In the genomic region with DNA sequence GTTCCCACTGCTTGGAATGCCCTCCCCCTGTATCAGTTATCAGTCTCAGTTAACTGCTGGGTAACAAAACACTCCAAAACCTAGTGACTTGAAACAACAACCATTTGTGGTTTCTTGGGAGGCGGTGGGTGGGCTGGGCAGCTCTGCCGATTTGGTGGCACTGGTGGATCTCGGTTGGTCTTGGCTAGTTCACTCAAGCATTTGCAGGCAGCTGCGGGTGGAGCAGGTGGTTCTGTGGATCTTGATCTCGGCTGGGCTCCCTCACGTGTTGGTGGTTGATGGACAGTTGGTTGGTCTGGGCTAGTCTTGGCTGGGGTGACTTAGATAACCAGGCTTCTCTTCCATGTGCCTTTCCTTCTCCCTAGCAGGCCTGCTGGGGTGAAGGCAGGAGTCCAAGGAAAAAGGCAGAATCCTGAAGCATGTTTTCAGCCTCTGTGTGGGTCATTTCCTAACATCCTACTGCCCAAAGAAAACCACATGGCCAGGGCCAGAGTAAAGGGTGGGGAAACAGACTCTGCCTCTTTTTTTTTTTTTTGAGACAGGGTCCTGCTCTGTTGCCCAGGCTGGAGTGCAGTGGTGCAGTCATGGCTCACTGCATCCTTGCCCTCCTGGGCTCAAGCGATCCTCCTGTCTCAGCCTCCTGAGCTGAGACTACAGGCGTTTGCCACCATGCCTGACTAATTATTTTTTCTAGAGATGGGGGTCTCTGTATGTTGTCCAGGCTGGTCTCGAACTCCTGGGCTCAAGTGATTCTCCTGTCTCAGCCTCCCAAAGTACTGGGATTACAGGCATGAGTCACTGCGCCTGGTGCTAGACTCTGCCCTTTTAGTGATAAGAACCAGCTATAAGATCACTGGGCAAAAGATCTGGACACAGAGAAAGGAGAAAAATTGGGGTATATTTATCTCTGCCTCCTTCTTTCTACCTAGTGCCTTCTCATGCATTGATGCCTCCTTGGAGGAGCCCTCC, we compare ENCODE assay signal across 25 cellular contexts.
DNase-seq lines count a peak whose midpoint lies in the region; ATAC-seq and TF ChIP-seq lines count a peak whose summit lies in the region.
"Had no signal": no experiment of that assay in that cellular context is flagged by ENCODE, and none has a peak within 500 bp of the region (broad histone marks: within the 10 kb centered on the region; RNA-seq: fewer than 3 reads in every experiment).

No MANE protein-coding gene starts in this region.

- intact Hi-C loops in sigmoid colon (cut with DNase I) (loop anchor here (5.0 kb wide), 1 partner anchor 125 kb away; no protein-coding TSS in a partner anchor), psoas muscle (cut with DNase I) (no loop called here)

- TF ChIP-seq POLR2A in sigmoid colon (IDR thresholded peaks at IDR 0.05) = no peak

- H3K9me3 ChIP-seq in sigmoid colon = no peaks in the 10 kb centered on the region
- H3K9me3 ChIP-seq in psoas muscle = no peaks in the 10 kb centered on the region
- H3K9me3 ChIP-seq: stomach, tibial artery had no signal

- H3K4me3 ChIP-seq in sigmoid colon (no peak overlapping the region), psoas muscle (no peak overlapping the region)
- H3K4me3 ChIP-seq: stomach, tibial artery had no signal

- H3K27me3 ChIP-seq in sigmoid colon (no peaks in the 10 kb centered on the region), psoas muscle (ENCODE audit: insufficient read depth in 3 of 3, low read length in 2 of 3) (no peaks in the 10 kb centered on the region)
- H3K27me3 ChIP-seq: stomach, tibial artery had no signal

- 87 to 91% methylated on average over 10 of the region's 10 CpGs for WGBS in sigmoid colon, 2 donors
- WGBS in psoas muscle, 3 donors = 76 to 88% (median 80%) methylated on average over 10 of the region's 10 CpGs

- TF ChIP-seq CTCF in sigmoid colon (IDR thresholded peaks at IDR 0.05) = no peak
- no peak for TF ChIP-seq CTCF in psoas muscle (IDR thresholded peaks at IDR 0.05)

- ATAC-seq in HG02798 (IDR thresholded peaks at IDR 0.05; ENCODE audit: poor library complexity, unreplicated experiment) (no peak), psoas muscle (no peak)
- ATAC-seq: activated naive CD4-positive, alpha-beta T cell treated with anti-CD3 and anti-CD28 coated beads, Interleukin-2, amount 50 U/mL, for 72 hours; Panc1 had no signal

- no peak for TF ChIP-seq EP300 in sigmoid colon (IDR thresholded peaks at IDR 0.05)

- H3K4me1 ChIP-seq in sigmoid colon (peaks cover 0 to 20% (median 13%) of the 10 kb centered on the region in 4 donors), psoas muscle (peaks cover 4% of the 10 kb centered on the region)
- H3K4me1 ChIP-seq: Caco-2 had no signal

- H3K27ac ChIP-seq in sigmoid colon (no peak overlapping the region), psoas muscle (no peak overlapping the region)
- H3K27ac ChIP-seq: C4-2B, tibial artery, VCaP had no signal

- no peaks in the 10 kb centered on the region for H3K36me3 ChIP-seq in sigmoid colon
- H3K36me3 ChIP-seq in psoas muscle (ENCODE audit: insufficient read depth in 1 of 2, low read depth in 1 of 2) = no peaks in the 10 kb centered on the region
- H3K36me3 ChIP-seq: stomach, tibial artery had no signal

- DNase-seq in AG20443 (ENCODE audit: low spot score) (peak; percentile 61), NCI-H2029 treated with DMSO at 0.1 percent for 48 hours (lab: John Stamatoyannopoulos, UW) (peak; percentile 36), islet precursor cell (peak; percentile 40), sigmoid colon (peak; percentile 54), GOT3 (lab: John Stamatoyannopoulos, UW) (no peak), psoas muscle (no peak)
- DNase-seq: activated CD4-positive, alpha-beta T cell treated with anti-CD3 and anti-CD28 coated beads for 48 hours; cortex of kidney; DMS79; GDM1; H9; NCI-H1105; NCI-H1930; NCI-H226; NCI-H69; SHP77 treated with DMSO at 0.1 percent for 48 hours; stomach; T-helper 9 cell had no signal

Comparison
In these comparisons a context has a peak if more than half of its experiments do, and no peak if none do; other contexts are left out.
1. DNase-seq: peak in AG20443 (single experiment), NCI-H2029 treated with DMSO at 0.1 percent for 48 hours (single experiment), islet precursor cell (single experiment) and sigmoid colon (single experiment); none in GOT3 (single experiment) and psoas muscle (0 of 2).